16 cellular contexts compared by ENCODE assay signal in genomic region chr11:1297576-1298473, GRCh38. TPM values are rescaled to one million over a fixed set of nuclear protein-coding genes. Genes with fewer than 3 reads are reported as not detected.
DNase-seq lines count a peak whose midpoint lies in the region; ATAC-seq, FAIRE-seq and TF ChIP-seq lines count a peak whose summit lies in the region.
"Had no signal": no experiment of that assay in that cellular context is flagged by ENCODE, and none has a peak within 500 bp of the region (broad histone marks: within the 10 kb centered on the region; RNA-seq: fewer than 3 reads in every experiment).

No MANE protein-coding gene starts in this region.

- POLR2A ChIA-PET in RWPE1 (lab: Yijun Ruan, JAX; ENCODE audit: low non-redundant PET) = no interaction called here

- H3K27ac Mint-ChIP-seq in GM23338 = no peak overlapping the region
- H3K27ac Mint-ChIP-seq: activated T-cell treated with anti-CD3 and anti-CD28 coated beads, Interleukin-2, amount 50 U/mL, for 72 hours; CD4-positive, alpha-beta memory T cell; stimulated activated naive CD8-positive, alpha-beta T cell treated with anti-CD3 and anti-CD28 coated beads, Interleukin-15, Interleukin-2, amounts not matched to agents 100 ng/mL and 50 ng/mL, for 24 hours had no signal

- H3F3A ChIP-seq in GM23338 (replicated peaks; ENCODE audit: low read depth) = 0 out of 2 replicates have a peak, but pooled peaks cover 3% of the 10 kb centered on the region

- peaks cover 53% of the 10 kb centered on the region for H3K79me2 ChIP-seq in GM23338 (replicated peaks; ENCODE audit: insufficient read depth)

- H3K9me3 ChIP-seq in small intestine (ENCODE audit: control insufficient read depth, low read depth) = no peaks in the 10 kb centered on the region

- no peak overlapping the region for H3K4me3 ChIP-seq in small intestine (ENCODE audit: low read depth in 1 of 2, low read length in 2 of 2)
- H3K4me3 ChIP-seq in GM23338 = no peak overlapping the region

- TF ChIP-seq CTCF in RWPE1 (conservative IDR thresholded peaks at IDR 0.05; ENCODE audit: low read depth) (no peak), GM23338 (conservative IDR thresholded peaks at IDR 0.05; ENCODE audit: low read depth in 2 of 2) (no peak)

- ATAC-seq in left lobe of liver = peak; percentile 55
- ATAC-seq in GM23338 = no peak
- ATAC-seq in GM21447 (IDR thresholded peaks at IDR 0.05; ENCODE audit: unreplicated experiment) = no peak
- ATAC-seq: activated T-cell treated with anti-CD3 and anti-CD28 coated beads, Interleukin-2, amount 50 U/mL, for 72 hours had no signal

- H3K27ac ChIP-seq in RWPE1 (peak overlapping the region; percentile 78), small intestine (ENCODE audit: low read depth in 1 of 2, low read length in 1 of 2) (peak overlapping the region; percentile 77 to 80), GM23338 (ENCODE audit: low read depth) (no peak overlapping the region)
- H3K27ac ChIP-seq: parathyroid adenoma had no signal

- CTCF ChIA-PET in RWPE1 (lab: Yijun Ruan, JAX) = interaction anchor here (0.5 to 0.6 kb wide), 2 partner anchors 12 to 163 kb away, joined by 3 read pairs; no protein-coding TSS in a partner anchor

- H3K36me3 ChIP-seq in small intestine (ENCODE audit: control insufficient read depth in 2 of 2, insufficient read depth in 2 of 2, low read length in 2 of 2) (peaks cover 2% of the 10 kb centered on the region in 2 donors), GM23338 (ENCODE audit: insufficient read depth) (no peaks in the 10 kb centered on the region)

- H2AFZ ChIP-seq in GM23338 = no peak overlapping the region
- H2AFZ ChIP-seq: parathyroid adenoma had no signal

- FAIRE-seq in small intestine (lab: Jason Lieb, UNC) = no peak
- FAIRE-seq: astrocyte had no signal

- H4K20me1 ChIP-seq in GM23338 (replicated peaks; ENCODE audit: insufficient read depth) = no peaks in the 10 kb centered on the region; the same call in 1 of the 2 replicates

- peaks cover 24% of the 10 kb centered on the region for H3K4me1 Mint-ChIP-seq in GM23338

- no peak overlapping the region for H3K4me3 Mint-ChIP-seq in GM23338
- H3K4me3 Mint-ChIP-seq: activated T-cell treated with anti-CD3 and anti-CD28 coated beads, Interleukin-2, amount 50 U/mL, for 72 hours; CD4-positive, alpha-beta memory T cell; stimulated activated naive CD8-positive, alpha-beta T cell treated with anti-CD3 and anti-CD28 coated beads, Interleukin-15, Interleukin-2, amounts not matched to agents 100 ng/mL and 50 ng/mL, for 24 hours had no signal

- H3K27me3 Mint-ChIP-seq in GM23338 (ENCODE audit: insufficient read depth, low read depth, poor library complexity) = no peaks in the 10 kb centered on the region
- H3K27me3 Mint-ChIP-seq: CD4-positive, alpha-beta memory T cell; stimulated activated naive CD8-positive, alpha-beta T cell treated with anti-CD3 and anti-CD28 coated beads, Interleukin-15, Interleukin-2, amounts not matched to agents 100 ng/mL and 50 ng/mL, for 24 hours had no signal

- H3K36me3 Mint-ChIP-seq in GM23338 (ENCODE audit: low read depth) = peaks cover 5% of the 10 kb centered on the region; the same call in 2 of the 3 replicates

- DNase-seq in RWPE1 (ENCODE audit: low spot score) = no peak
- DNase-seq in cerebellum (ENCODE audit: low spot score) = peak; percentile 69
- DNase-seq in left lobe of liver (ENCODE audit: low spot score) = peak; percentile 84
- DNase-seq in small intestine = peak; percentile 81
- DNase-seq in GM23338 (ENCODE audit: low spot score) = no peak
- DNase-seq in ureter (ENCODE audit: low spot score) = no peak
- DNase-seq: activated CD4-positive, CD25-positive, alpha-beta regulatory T cell; activated T-cell treated with anti-CD3 and anti-CD28 coated beads, Interleukin-2, amount 50 U/mL, for 72 hours; CD4-positive, alpha-beta memory T cell; NCI-H187; NK-92 treated with Interleukin-12 subunit alpha and Interleukin-12 subunit beta, amount 100 ng/mL, for 24 hours; stimulated activated CD4-positive, alpha-beta T cell treated with anti-CD3 and anti-CD28 coated beads, Interleukin-4, amount 100 ng/mL, for 24 hours had no signal

- H3K4me1 ChIP-seq in small intestine (ENCODE audit: control insufficient read depth in 2 of 2, insufficient read depth in 1 of 2, low read depth in 1 of 2, low read length in 1 of 2) = peaks cover 5 to 9% of the 10 kb centered on the region in 2 donors
- H3K4me1 ChIP-seq in GM23338 (ENCODE audit: insufficient read depth) = 0 out of 2 replicates have a peak, but pooled peaks cover 2% of the 10 kb centered on the region
- H3K4me1 ChIP-seq: parathyroid adenoma had no signal

- WGBS in small intestine, 3 donors = 21 to 60% (median 35%) methylated on average over 31 of the region's 31 CpGs

- H3K27me3 ChIP-seq in small intestine (ENCODE audit: control insufficient read depth in 2 of 2, insufficient read depth in 2 of 2, low read length in 2 of 2) (no peaks in the 10 kb centered on the region), GM23338 (ENCODE audit: insufficient read depth) (no peaks in the 10 kb centered on the region)

- no peak overlapping the region for H3K4me2 ChIP-seq in GM23338

- no peaks in the 10 kb centered on the region for H3K9me2 ChIP-seq in GM23338 (ENCODE audit: insufficient read depth)

- no peaks in the 10 kb centered on the region for H3K9me3 Mint-ChIP-seq in GM23338
- H3K9me3 Mint-ChIP-seq: activated T-cell treated with anti-CD3 and anti-CD28 coated beads, Interleukin-2, amount 50 U/mL, for 72 hours; CD4-positive, alpha-beta memory T cell; stimulated activated naive CD8-positive, alpha-beta T cell treated with anti-CD3 and anti-CD28 coated beads, Interleukin-15, Interleukin-2, amounts not matched to agents 100 ng/mL and 50 ng/mL, for 24 hours had no signal

TF ChIP-seq in GM23338, 12 proteins besides CTCF, POLR2A, EP300 and RAD21 (continues in another document):
- TF ChIP-seq ZNF462 (CRISPR knock-in tag; IDR thresholded peaks at IDR 0.05) (no peak), EZH2 (IDR thresholded peaks at IDR 0.05; ENCODE audit: low read depth, unreplicated experiment) (no peak), EZH2phosphoT487 (IDR thresholded peaks at IDR 0.05; ENCODE audit: unreplicated experiment) (no peak)

RNA-seq across cellular contexts. Expression of gene TOLLIP, which starts 11.6 kb away (rescaled TPM):
- total RNA-seq in cerebellum (18.6 TPM), left lobe of liver (128 TPM), ureter (122 TPM)
- polyA plus RNA-seq in small intestine (10 to 100 TPM; 33.1 to 41.2 (median 40.8) TPM), GM23338 (2016; fragmentation: Nextera tagmentation; extraction: Ambion mirVana) (9.7 and 13.5 TPM in 2 replicates)
- total RNA-seq in GM23338 (2014; rRNA removed; shearing (Covaris generic)) = 11.7 and 18.0 TPM in 2 replicates

Comparison
In these comparisons a context has a peak if more than half of its experiments do, and no peak if none do; other contexts are left out.
1. DNase-seq: peak in cerebellum (single experiment), left lobe of liver (single experiment) and small intestine (single experiment); none in RWPE1 (single experiment), GM23338 (single experiment) and ureter (single experiment).